21 cellular contexts compared by ENCODE assay signal in the genomic region with DNA sequence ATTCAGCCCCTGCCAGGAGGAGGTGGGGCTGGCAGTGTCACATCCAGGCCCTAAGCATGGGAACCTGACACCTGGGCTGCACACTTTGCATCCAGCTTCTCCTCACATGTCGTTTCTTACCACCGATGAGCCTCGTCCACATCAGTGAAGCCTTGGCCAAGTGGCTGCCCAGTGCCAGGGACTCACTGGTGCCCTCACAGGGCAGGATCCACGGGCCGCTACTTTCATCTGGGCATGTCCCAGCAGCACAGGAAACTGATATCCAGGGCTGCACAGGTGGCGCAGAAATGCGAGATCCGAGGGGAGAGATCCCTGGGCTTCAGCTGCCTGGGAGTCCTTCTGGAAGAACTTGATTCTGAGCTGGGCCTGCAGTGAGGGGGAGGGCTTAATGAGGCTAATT.
DNase-seq lines count a peak whose midpoint lies in the region; ATAC-seq and TF ChIP-seq lines count a peak whose summit lies in the region.
"Had no signal": no experiment of that assay in that cellular context is flagged by ENCODE, and none has a peak within 500 bp of the region (broad histone marks: within the 10 kb centered on the region; RNA-seq: fewer than 3 reads in every experiment).

No MANE protein-coding gene starts in this region.

- TF ChIP-seq CTCF in colonic mucosa (IDR thresholded peaks at IDR 0.05) (no peak), psoas muscle (IDR thresholded peaks at IDR 0.05) (peak; percentile 39), glutamatergic neuron (IDR thresholded peaks at IDR 0.05; ENCODE audit: partially characterized antibody, unreplicated experiment) (no peak)

- H3K27ac Mint-ChIP-seq in activated CD4-positive, alpha-beta T cell treated with anti-CD3 and anti-CD28 coated beads for 36 hours, result no peak overlapping the region
- no peak overlapping the region for H3K27ac Mint-ChIP-seq in glutamatergic neuron (ENCODE audit: unreplicated experiment)
- H3K27ac Mint-ChIP-seq: CD4-positive, alpha-beta T cell had no signal

- H3K9me3 ChIP-seq in colonic mucosa, result no peaks in the 10 kb centered on the region
- H3K9me3 ChIP-seq in psoas muscle, result no peaks in the 10 kb centered on the region
- H3K9me3 ChIP-seq: breast epithelium, thoracic aorta had no signal

- H3K9ac ChIP-seq in colonic mucosa (ENCODE audit: low read depth in 2 of 2, low read length in 2 of 2), result no peak overlapping the region

- H3K4me3 Mint-ChIP-seq in activated CD4-positive, alpha-beta T cell treated with anti-CD3 and anti-CD28 coated beads for 36 hours, result no peak overlapping the region
- no peak overlapping the region for H3K4me3 Mint-ChIP-seq in glutamatergic neuron (ENCODE audit: unreplicated experiment)
- H3K4me3 Mint-ChIP-seq: CD4-positive, alpha-beta T cell had no signal

- intact Hi-C loops in colonic mucosa (cut with DNase I) (no loop called here), psoas muscle (cut with DNase I) (loop anchor here in 1 of 2 donors (5.0 to 10.0 kb wide), 2 partner anchors 192 to 365 kb away; no protein-coding TSS in a partner anchor)
- intact Hi-C loops in activated CD4-positive, alpha-beta T cell treated with anti-CD3 and anti-CD28 coated beads for 36 hours (cut with DNase I, micrococcal nuclease), result no loop called here

- no peaks in the 10 kb centered on the region for H3K9me3 Mint-ChIP-seq in activated CD4-positive, alpha-beta T cell treated with anti-CD3 and anti-CD28 coated beads for 36 hours (ENCODE audit: low read depth)
- H3K9me3 Mint-ChIP-seq in glutamatergic neuron (ENCODE audit: unreplicated experiment), result peaks cover 4% of the 10 kb centered on the region
- H3K9me3 Mint-ChIP-seq: CD4-positive, alpha-beta T cell had no signal

- no peaks in the 10 kb centered on the region for H3K4me1 Mint-ChIP-seq in activated CD4-positive, alpha-beta T cell treated with anti-CD3 and anti-CD28 coated beads for 36 hours
- H3K4me1 Mint-ChIP-seq in glutamatergic neuron (ENCODE audit: low read depth, unreplicated experiment), result no peaks in the 10 kb centered on the region

- WGBS in psoas muscle, 3 donors, result 27 to 35% (median 33%) methylated on average over 8 of the region's 8 CpGs

- TF ChIP-seq POLR2A in GM18505 (IDR thresholded peaks at IDR 0.05; ENCODE audit: borderline replicate concordance, extremely low read depth, insufficient read depth, insufficient read length), result no peak

- no peak overlapping the region for H3K27ac ChIP-seq in colonic mucosa
- peak overlapping the region; percentile 75 for H3K27ac ChIP-seq in psoas muscle
- H3K27ac ChIP-seq: breast epithelium, thoracic aorta had no signal

- no peaks in the 10 kb centered on the region for H3K36me3 Mint-ChIP-seq in activated CD4-positive, alpha-beta T cell treated with anti-CD3 and anti-CD28 coated beads for 36 hours (ENCODE audit: low read depth)
- no peaks in the 10 kb centered on the region for H3K36me3 Mint-ChIP-seq in glutamatergic neuron (ENCODE audit: unreplicated experiment)

- no peaks in the 10 kb centered on the region for H3K27me3 ChIP-seq in colonic mucosa
- H3K27me3 ChIP-seq in psoas muscle (ENCODE audit: insufficient read depth in 3 of 3, low read length in 2 of 3), result no peaks in the 10 kb centered on the region
- H3K27me3 ChIP-seq: breast epithelium had no signal

- CTCF ChIA-PET in activated CD4-positive, alpha-beta T cell treated with anti-CD3 and anti-CD28 coated beads for 36 hours (lab: Charles Lee), result no interaction called here

- peak; percentile 53 for DNase-seq in Ammon's horn (ENCODE audit: low spot score)
- peak; percentile 18 for DNase-seq in DMS79 treated with DMSO at 0.1 percent for 48 hours (lab: John Stamatoyannopoulos, UW)
- DNase-seq in colonic mucosa, result peak; percentile 12
- peak; percentile 54 to 88 for DNase-seq in psoas muscle
- DNase-seq in DMS153 treated with DMSO at 0.1 percent for 48 hours (lab: John Stamatoyannopoulos, UW; ENCODE audit: unreplicated experiment), result no peak
- no peak for DNase-seq in activated CD4-positive, alpha-beta T cell treated with anti-CD3 and anti-CD28 coated beads for 36 hours
- DNase-seq in glutamatergic neuron, result no peak
- DNase-seq: activated CD4-positive, alpha-beta T cell treated with anti-CD3 and anti-CD28 coated beads for 4 hours; activated gamma-delta T cell; cortex of kidney; hippocampal formation; KBM-7; NCI-H2081; PC-3; right cardiac atrium; SIG-M5 had no signal

- H3K36me3 ChIP-seq in colonic mucosa, result no peaks in the 10 kb centered on the region
- H3K36me3 ChIP-seq in psoas muscle (ENCODE audit: insufficient read depth in 1 of 2, low read depth in 1 of 2), result no peaks in the 10 kb centered on the region
- H3K36me3 ChIP-seq: breast epithelium, thoracic aorta had no signal

- no peaks in the 10 kb centered on the region for H3K4me1 ChIP-seq in colonic mucosa
- H3K4me1 ChIP-seq in psoas muscle, result peaks cover 25% of the 10 kb centered on the region
- H3K4me1 ChIP-seq: breast epithelium had no signal

- H3K4me3 ChIP-seq in colonic mucosa (no peak overlapping the region), psoas muscle (no peak overlapping the region)
- H3K4me3 ChIP-seq: breast epithelium, lung, thoracic aorta had no signal

- peak; percentile 82 to 93 (median 92) for ATAC-seq in psoas muscle
- ATAC-seq in activated CD4-positive, alpha-beta T cell treated with anti-CD3 and anti-CD28 coated beads for 36 hours, result no peak
- no peak for ATAC-seq in GM18505 (IDR thresholded peaks at IDR 0.05; ENCODE audit: unreplicated experiment)
- ATAC-seq: PC-3 had no signal

- POLR2A ChIA-PET in activated CD4-positive, alpha-beta T cell treated with anti-CD3 and anti-CD28 coated beads for 36 hours (lab: Charles Lee), result no interaction called here

- peaks cover 2% of the 10 kb centered on the region for H3K27me3 Mint-ChIP-seq in activated CD4-positive, alpha-beta T cell treated with anti-CD3 and anti-CD28 coated beads for 36 hours
- H3K27me3 Mint-ChIP-seq in glutamatergic neuron (ENCODE audit: unreplicated experiment), result no peaks in the 10 kb centered on the region
- H3K27me3 Mint-ChIP-seq: CD4-positive, alpha-beta T cell had no signal

Comparison
In these comparisons a context has a peak if more than half of its experiments do, and no peak if none do; other contexts are left out.
1. DNase-seq: peak in Ammon's horn (single experiment), DMS79 treated with DMSO at 0.1 percent for 48 hours (single experiment), colonic mucosa (single experiment) and psoas muscle (2 of 2); none in DMS153 treated with DMSO at 0.1 percent for 48 hours (single experiment), activated CD4-positive, alpha-beta T cell treated with anti-CD3 and anti-CD28 coated beads for 36 hours (single experiment) and glutamatergic neuron (single experiment).
2. ATAC-seq: peak in psoas muscle (4 of 4); none in activated CD4-positive, alpha-beta T cell treated with anti-CD3 and anti-CD28 coated beads for 36 hours (single experiment) and GM18505 (single experiment).